21 cellular contexts compared by ENCODE assay signal in genomic region chr5:149294872-149295829, GRCh38. TPM values are rescaled to one million over a fixed set of nuclear protein-coding genes. Genes with fewer than 3 reads are reported as not detected.
A peak's percentile ranks its signal among the peaks of the same experiment; 100 is the strongest.
DNase-seq lines count a peak whose midpoint lies in the region; ATAC-seq and TF ChIP-seq lines count a peak whose summit lies in the region.
"Had no signal": no experiment of that assay in that cellular context is flagged by ENCODE, and none has a peak within 500 bp of the region (broad histone marks: within the 10 kb centered on the region; RNA-seq: fewer than 3 reads in every experiment).

No MANE protein-coding gene starts in this region.

- no peaks in the 10 kb centered on the region for H3K9me3 ChIP-seq in neural progenitor cell (ENCODE audit: low read depth)
- H3K9me3 ChIP-seq: MG63, SJCRH30 had no signal

- no peaks in the 10 kb centered on the region for H3K36me3 ChIP-seq in neural progenitor cell
- H3K36me3 ChIP-seq: MG63, SJCRH30 had no signal

- H3K4me3 Mint-ChIP-seq in activated T-cell treated with anti-CD3 and anti-CD28 coated beads, Interleukin-2, amount 50 U/mL, for 72 hours: peak overlapping the region in 1 of 2 donors; percentile 5
- peak overlapping the region; percentile 0 for H3K4me3 Mint-ChIP-seq in activated naive CD8-positive, alpha-beta T cell treated with anti-CD3 and anti-CD28 coated beads for 36 hours
- H3K4me3 Mint-ChIP-seq in neural progenitor cell: no peak overlapping the region
- H3K4me3 Mint-ChIP-seq: activated CD8-positive, alpha-beta memory T cell treated with anti-CD3 and anti-CD28 coated beads, Interleukin-2, amount 10 ng/mL, durations not matched to agents 7 days and 5 days; CD14-positive monocyte had no signal

- peak overlapping the region; percentile 36 for H3K4me2 ChIP-seq in neural progenitor cell

- peak; percentile 23 for ATAC-seq in activated T-cell treated with anti-CD3 and anti-CD28 coated beads, Interleukin-2, amount 50 U/mL, for 72 hours (replicated peaks in 1 of 2)
- ATAC-seq in GM19351 (IDR thresholded peaks at IDR 0.05; ENCODE audit: unreplicated experiment) (peak; percentile 52), HG03521 (IDR thresholded peaks at IDR 0.05; ENCODE audit: unreplicated experiment) (no peak)
- ATAC-seq: activated CD8-positive, alpha-beta memory T cell treated with anti-CD3 and anti-CD28 coated beads, Interleukin-2, amount 10 ng/mL, durations not matched to agents 7 days and 5 days had no signal

- H3K4me1 Mint-ChIP-seq in activated T-cell treated with anti-CD3 and anti-CD28 coated beads, Interleukin-2, amount 50 U/mL, for 72 hours (ENCODE audit: low read depth): peaks cover 38% of the 10 kb centered on the region
- H3K4me1 Mint-ChIP-seq in activated naive CD8-positive, alpha-beta T cell treated with anti-CD3 and anti-CD28 coated beads for 36 hours: peaks cover 25% of the 10 kb centered on the region
- H3K4me1 Mint-ChIP-seq in neural progenitor cell: peaks cover 16% of the 10 kb centered on the region
- H3K4me1 Mint-ChIP-seq: activated CD8-positive, alpha-beta memory T cell treated with anti-CD3 and anti-CD28 coated beads, Interleukin-2, amount 10 ng/mL, durations not matched to agents 7 days and 5 days had no signal

- no peak for TF ChIP-seq CTCF in neural progenitor cell (IDR thresholded peaks at IDR 0.05)

- H2AFZ ChIP-seq in neural progenitor cell (replicated peaks): peak overlapping the region; percentile 1

- no peaks in the 10 kb centered on the region for H3K27me3 Mint-ChIP-seq in activated T-cell treated with anti-CD3 and anti-CD28 coated beads, Interleukin-2, amount 50 U/mL, for 72 hours (ENCODE audit: low read depth)
- H3K27me3 Mint-ChIP-seq in activated naive CD8-positive, alpha-beta T cell treated with anti-CD3 and anti-CD28 coated beads for 36 hours: no peaks in the 10 kb centered on the region
- H3K27me3 Mint-ChIP-seq in neural progenitor cell (ENCODE audit: insufficient read depth, low read depth): peaks cover 14% of the 10 kb centered on the region

- H3K27ac ChIP-seq in neural progenitor cell: no peak overlapping the region
- H3K27ac ChIP-seq: SJCRH30 had no signal

- no peaks in the 10 kb centered on the region for H4K20me1 ChIP-seq in neural progenitor cell (ENCODE audit: low read depth)

- no peaks in the 10 kb centered on the region for H3F3A ChIP-seq in neural progenitor cell (ENCODE audit: low read depth)

- no peaks in the 10 kb centered on the region for H3K79me2 ChIP-seq in neural progenitor cell (ENCODE audit: low read depth)

- H3K4me3 ChIP-seq in neural progenitor cell: no peak overlapping the region
- H3K4me3 ChIP-seq: MG63, SJCRH30 had no signal

- peaks cover 8% of the 10 kb centered on the region for H3K4me1 ChIP-seq in neural progenitor cell
- H3K4me1 ChIP-seq: SJCRH30 had no signal

- no peaks in the 10 kb centered on the region for H3K36me3 Mint-ChIP-seq in activated T-cell treated with anti-CD3 and anti-CD28 coated beads, Interleukin-2, amount 50 U/mL, for 72 hours (ENCODE audit: insufficient read depth in 2 of 2)
- H3K36me3 Mint-ChIP-seq in activated naive CD8-positive, alpha-beta T cell treated with anti-CD3 and anti-CD28 coated beads for 36 hours: no peaks in the 10 kb centered on the region
- H3K36me3 Mint-ChIP-seq in neural progenitor cell: no peaks in the 10 kb centered on the region
- H3K36me3 Mint-ChIP-seq: activated CD8-positive, alpha-beta memory T cell treated with anti-CD3 and anti-CD28 coated beads, Interleukin-2, amount 10 ng/mL, durations not matched to agents 7 days and 5 days; CD14-positive monocyte had no signal

- no peak overlapping the region for H3K9ac ChIP-seq in neural progenitor cell

- no peak overlapping the region for H3K27ac Mint-ChIP-seq in activated T-cell treated with anti-CD3 and anti-CD28 coated beads, Interleukin-2, amount 50 U/mL, for 72 hours
- no peak overlapping the region for H3K27ac Mint-ChIP-seq in activated naive CD8-positive, alpha-beta T cell treated with anti-CD3 and anti-CD28 coated beads for 36 hours
- H3K27ac Mint-ChIP-seq in neural progenitor cell: no peak overlapping the region
- H3K27ac Mint-ChIP-seq: activated CD8-positive, alpha-beta memory T cell treated with anti-CD3 and anti-CD28 coated beads, Interleukin-2, amount 10 ng/mL, durations not matched to agents 7 days and 5 days; CD14-positive monocyte; progenitor cell of endocrine pancreas had no signal

- H3K27me3 ChIP-seq in neural progenitor cell: no peaks in the 10 kb centered on the region
- H3K27me3 ChIP-seq: MG63 had no signal

- H3K9me3 Mint-ChIP-seq in activated T-cell treated with anti-CD3 and anti-CD28 coated beads, Interleukin-2, amount 50 U/mL, for 72 hours: no peaks in the 10 kb centered on the region
- H3K9me3 Mint-ChIP-seq in activated naive CD8-positive, alpha-beta T cell treated with anti-CD3 and anti-CD28 coated beads for 36 hours: no peaks in the 10 kb centered on the region
- no peaks in the 10 kb centered on the region for H3K9me3 Mint-ChIP-seq in neural progenitor cell
- H3K9me3 Mint-ChIP-seq: CD14-positive monocyte had no signal

- DNase-seq in activated T-cell treated with anti-CD3 and anti-CD28 coated beads, Interleukin-2, amount 50 U/mL, for 72 hours: no peak
- DNase-seq in activated T-cell treated with anti-CD3 and anti-CD28 coated beads, Interleukin-2, amount 50 U/mL, for 1 hour: no peak
- no peak for DNase-seq in activated naive CD8-positive, alpha-beta T cell treated with anti-CD3 and anti-CD28 coated beads for 36 hours
- no peak for DNase-seq in neural progenitor cell (ENCODE audit: low spot score)
- no peak for DNase-seq in germinal center (ENCODE audit: low spot score)
- DNase-seq in NCI-H1436 (lab: John Stamatoyannopoulos, UW): no peak
- DNase-seq: activated CD8-positive, alpha-beta memory T cell treated with anti-CD3 and anti-CD28 coated beads, Interleukin-2, amount 10 ng/mL, durations not matched to agents 7 days and 5 days; activated gamma-delta T cell treated with Interleukin-2 at 50 U/mL for 16 hours; DMS79 treated with DMSO at 0.1 percent for 48 hours; foreskin fibroblast; MG63; NCI-H1930; NCI-H524; OCI-M1; SJCRH30; stimulated activated CD4-positive, alpha-beta T cell treated with anti-CD3 and anti-CD28 coated beads, Interleukin-12 subunit alpha, Interleukin-12 subunit beta, amount 100 ng/mL, for 4 hours had no signal

RNA-seq across cellular contexts. Expression of gene AFAP1L1, which starts 23.5 kb away (rescaled TPM):
- under 1 TPM; 0.12 to 0.17 TPM for total RNA-seq in activated T-cell treated with anti-CD3 and anti-CD28 coated beads, Interleukin-2, amount 50 U/mL, for 72 hours
- total RNA-seq in activated naive CD8-positive, alpha-beta T cell treated with anti-CD3 and anti-CD28 coated beads for 36 hours: under 1 TPM; 0.66 to 0.94 TPM
- total RNA-seq in neural progenitor cell (ENCODE audit: low replicate concordance): 0.34 and 0.36 TPM in 2 replicates
- total RNA-seq: activated CD8-positive, alpha-beta memory T cell treated with anti-CD3 and anti-CD28 coated beads, Interleukin-2, amount 10 ng/mL, durations not matched to agents 7 days and 5 days; T-helper 2 cell treated with Interferon-gamma antibody and Interleukin-4, amounts not matched to agents 100 ng/mL and 5 ng/mL, for 36 hours had no signal

RNA-seq across cellular contexts. Expression of gene GRPEL2, which starts 50.1 kb away (rescaled TPM):
- 10 to 100 TPM; 39.6 to 42.7 TPM for total RNA-seq in activated T-cell treated with anti-CD3 and anti-CD28 coated beads, Interleukin-2, amount 50 U/mL, for 72 hours
- 10 to 100 TPM; 55.3 to 56.4 TPM for total RNA-seq in activated naive CD8-positive, alpha-beta T cell treated with anti-CD3 and anti-CD28 coated beads for 36 hours
- 27.0 and 42.5 TPM in 2 replicates for total RNA-seq in neural progenitor cell (ENCODE audit: low replicate concordance)
